ENCODE assay signal across 1 cellular context in genomic region chr2:164954954-164955701, GRCh38.
TF ChIP-seq lines count a peak whose summit lies in the region.

A gene with protein sequence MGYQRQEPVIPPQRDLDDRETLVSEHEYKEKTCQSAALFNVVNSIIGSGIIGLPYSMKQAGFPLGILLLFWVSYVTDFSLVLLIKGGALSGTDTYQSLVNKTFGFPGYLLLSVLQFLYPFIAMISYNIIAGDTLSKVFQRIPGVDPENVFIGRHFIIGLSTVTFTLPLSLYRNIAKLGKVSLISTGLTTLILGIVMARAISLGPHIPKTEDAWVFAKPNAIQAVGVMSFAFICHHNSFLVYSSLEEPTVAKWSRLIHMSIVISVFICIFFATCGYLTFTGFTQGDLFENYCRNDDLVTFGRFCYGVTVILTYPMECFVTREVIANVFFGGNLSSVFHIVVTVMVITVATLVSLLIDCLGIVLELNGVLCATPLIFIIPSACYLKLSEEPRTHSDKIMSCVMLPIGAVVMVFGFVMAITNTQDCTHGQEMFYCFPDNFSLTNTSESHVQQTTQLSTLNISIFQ (minus strand): TSS chr2:164955525. CDS start chr2:164955247, 278 bp downstream.

TF ChIP-seq in GM23338, 12 proteins besides CTCF, POLR2A, EP300 and RAD21 (continued from another document):
- TF ChIP-seq EZH2phosphoT487 (IDR thresholded peaks at IDR 0.05; ENCODE audit: unreplicated experiment) = no peak
- TF ChIP-seq EZH2 (IDR thresholded peaks at IDR 0.05; ENCODE audit: low read depth, unreplicated experiment) = no peak
- TF ChIP-seq POLR2AphosphoS5 (IDR thresholded peaks at IDR 0.05; ENCODE audit: low read depth) = no peak
- TF ChIP-seq NANOG (IDR thresholded peaks at IDR 0.05; ENCODE audit: borderline replicate concordance) = no peak
- no peak for TF ChIP-seq STAT1 (IDR thresholded peaks at IDR 0.05; ENCODE audit: unreplicated experiment)
- TF ChIP-seq, protein P1, sequence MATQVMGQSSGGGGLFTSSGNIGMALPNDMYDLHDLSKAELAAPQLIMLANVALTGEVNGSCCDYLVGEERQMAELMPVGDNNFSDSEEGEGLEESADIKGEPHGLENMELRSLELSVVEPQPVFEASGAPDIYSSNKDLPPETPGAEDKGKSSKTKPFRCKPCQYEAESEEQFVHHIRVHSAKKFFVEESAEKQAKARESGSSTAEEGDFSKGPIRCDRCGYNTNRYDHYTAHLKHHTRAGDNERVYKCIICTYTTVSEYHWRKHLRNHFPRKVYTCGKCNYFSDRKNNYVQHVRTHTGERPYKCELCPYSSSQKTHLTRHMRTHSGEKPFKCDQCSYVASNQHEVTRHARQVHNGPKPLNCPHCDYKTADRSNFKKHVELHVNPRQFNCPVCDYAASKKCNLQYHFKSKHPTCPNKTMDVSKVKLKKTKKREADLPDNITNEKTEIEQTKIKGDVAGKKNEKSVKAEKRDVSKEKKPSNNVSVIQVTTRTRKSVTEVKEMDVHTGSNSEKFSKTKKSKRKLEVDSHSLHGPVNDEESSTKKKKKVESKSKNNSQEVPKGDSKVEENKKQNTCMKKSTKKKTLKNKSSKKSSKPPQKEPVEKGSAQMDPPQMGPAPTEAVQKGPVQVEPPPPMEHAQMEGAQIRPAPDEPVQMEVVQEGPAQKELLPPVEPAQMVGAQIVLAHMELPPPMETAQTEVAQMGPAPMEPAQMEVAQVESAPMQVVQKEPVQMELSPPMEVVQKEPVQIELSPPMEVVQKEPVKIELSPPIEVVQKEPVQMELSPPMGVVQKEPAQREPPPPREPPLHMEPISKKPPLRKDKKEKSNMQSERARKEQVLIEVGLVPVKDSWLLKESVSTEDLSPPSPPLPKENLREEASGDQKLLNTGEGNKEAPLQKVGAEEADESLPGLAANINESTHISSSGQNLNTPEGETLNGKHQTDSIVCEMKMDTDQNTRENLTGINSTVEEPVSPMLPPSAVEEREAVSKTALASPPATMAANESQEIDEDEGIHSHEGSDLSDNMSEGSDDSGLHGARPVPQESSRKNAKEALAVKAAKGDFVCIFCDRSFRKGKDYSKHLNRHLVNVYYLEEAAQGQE (IDR thresholded peaks at IDR 0.05; ENCODE audit: unreplicated experiment) = no peak
- TF ChIP-seq, protein P2, sequence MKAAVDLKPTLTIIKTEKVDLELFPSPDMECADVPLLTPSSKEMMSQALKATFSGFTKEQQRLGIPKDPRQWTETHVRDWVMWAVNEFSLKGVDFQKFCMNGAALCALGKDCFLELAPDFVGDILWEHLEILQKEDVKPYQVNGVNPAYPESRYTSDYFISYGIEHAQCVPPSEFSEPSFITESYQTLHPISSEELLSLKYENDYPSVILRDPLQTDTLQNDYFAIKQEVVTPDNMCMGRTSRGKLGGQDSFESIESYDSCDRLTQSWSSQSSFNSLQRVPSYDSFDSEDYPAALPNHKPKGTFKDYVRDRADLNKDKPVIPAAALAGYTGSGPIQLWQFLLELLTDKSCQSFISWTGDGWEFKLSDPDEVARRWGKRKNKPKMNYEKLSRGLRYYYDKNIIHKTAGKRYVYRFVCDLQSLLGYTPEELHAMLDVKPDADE (IDR thresholded peaks at IDR 0.05) = no peak
- no peak for TF ChIP-seq ZNF114 (CRISPR knock-in tag; IDR thresholded peaks at IDR 0.05)
